Comparison of ENCODE assay signal across 18 cellular contexts in genomic region chr4:15833801-15834200, GRCh38. TPM values are rescaled to one million over a fixed set of nuclear protein-coding genes. Genes with fewer than 3 reads are reported as not detected.
"Had no signal": no experiment of that assay in that cellular context is flagged by ENCODE, and none has a peak within 500 bp of the region (broad histone marks: within the 10 kb centered on the region; RNA-seq: fewer than 3 reads in every experiment).

No MANE protein-coding gene starts in this region.

- H3K36me3 Mint-ChIP-seq: neural progenitor cell had no signal

- H3K9ac ChIP-seq: neural progenitor cell, SK-N-SH had no signal

- H3K27me3 Mint-ChIP-seq: activated T-cell treated with anti-CD3 and anti-CD28 coated beads, Interleukin-2, amount 50 U/mL, for 24 hours had no signal

- H3K27me3 ChIP-seq: left lung, neural progenitor cell, ovary, thyroid gland, vagina had no signal

- FAIRE-seq: islet of Langerhans had no signal

- H3K4me2 ChIP-seq: neural progenitor cell, SK-N-SH had no signal

- H3K4me3 ChIP-seq: left lung, neural progenitor cell, ovary, thyroid gland, vagina had no signal

- H3K9me3 Mint-ChIP-seq: neural progenitor cell had no signal

- H3K4me1 Mint-ChIP-seq: neural progenitor cell had no signal

- H3K27ac ChIP-seq: left lung, neural progenitor cell, ovary, thyroid gland, vagina, WERI-Rb-1 had no signal

- ATAC-seq: left lung; stimulated activated naive CD8-positive, alpha-beta T cell treated with anti-CD3 and anti-CD28 coated beads, Interleukin-15, Interleukin-2, amounts not matched to agents 100 U/mL and 50 U/mL, for 24 hours had no signal

- H3K4me1 ChIP-seq: left lung, neural progenitor cell, thyroid gland, vagina had no signal

- H3K4me3 Mint-ChIP-seq: activated T-cell treated with anti-CD3 and anti-CD28 coated beads, Interleukin-2, amount 50 U/mL, for 24 hours; neural progenitor cell had no signal

- H2AFZ ChIP-seq: neural progenitor cell had no signal

- DNase-seq: activated CD4-positive, alpha-beta T cell treated with anti-CD3 and anti-CD28 coated beads for 4 hours; activated gamma-delta T cell treated with Interleukin-2 at 50 U/mL for 16 hours; activated T-cell treated with anti-CD3 and anti-CD28 coated beads, Interleukin-2, amount 50 U/mL, for 24 hours; effector memory CD4-positive, alpha-beta T cell; glutamatergic neuron; left lung; ovary; SK-N-SH; stimulated activated CD4-positive, alpha-beta T cell treated with anti-CD3 and anti-CD28 coated beads, Interleukin-4, amount 100 ng/mL, for 1 hour; stimulated activated CD8-positive, alpha-beta memory T cell treated with anti-CD3 and anti-CD28 coated beads, Interleukin-4, amount 100 ng/mL, for 48 hours; stimulated activated naive CD8-positive, alpha-beta T cell treated with anti-CD3 and anti-CD28 coated beads, Interleukin-15, Interleukin-2, amounts not matched to agents 100 U/mL and 50 U/mL, for 24 hours; T-helper 1 cell; thyroid gland; WERI-Rb-1 had no signal

- H3K9me3 ChIP-seq: left lung, ovary, SK-N-SH, thyroid gland, vagina had no signal

- H3K27ac Mint-ChIP-seq: activated T-cell treated with anti-CD3 and anti-CD28 coated beads, Interleukin-2, amount 50 U/mL, for 24 hours; neural progenitor cell had no signal

- H3K36me3 ChIP-seq: neural progenitor cell, ovary, thyroid gland, vagina, WERI-Rb-1 had no signal

RNA-seq across cellular contexts. Expression of gene CD38, which starts 55.7 kb away (rescaled TPM):
- total RNA-seq: epithelial cell of proximal tubule had no signal
